ENCODE assay signal across 9 cellular contexts in the genomic region with DNA sequence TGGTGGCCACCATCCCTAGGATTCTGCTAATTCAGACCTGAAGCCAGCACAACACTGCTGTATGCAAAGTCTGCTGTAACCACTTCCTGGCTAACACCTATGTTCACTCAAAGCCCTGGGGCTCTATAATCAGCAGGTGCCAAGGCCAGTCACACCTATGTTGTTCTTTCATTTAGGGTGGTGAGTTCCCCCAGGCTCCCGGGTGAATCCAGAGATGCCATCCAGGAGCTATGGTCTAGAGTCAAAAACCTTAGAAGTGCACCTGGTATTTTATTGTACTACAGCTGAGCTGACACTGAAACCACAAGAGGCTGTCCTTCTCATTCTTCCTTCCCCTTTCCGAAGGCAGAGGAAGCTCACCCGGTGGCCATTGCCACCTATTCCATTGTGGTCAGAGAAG. TPM values are rescaled to one million over a fixed set of nuclear protein-coding genes. Genes with fewer than 3 reads are reported as not detected.
DNase-seq lines count a peak whose midpoint lies in the region; ATAC-seq and TF ChIP-seq lines count a peak whose summit lies in the region.
"Had no signal": no experiment of that assay in that cellular context is flagged by ENCODE, and none has a peak within 500 bp of the region (broad histone marks: within the 10 kb centered on the region; RNA-seq: fewer than 3 reads in every experiment).

No MANE protein-coding gene starts in this region.

- no peak for TF ChIP-seq POLR2A in prostate gland (IDR thresholded peaks at IDR 0.05)

- DNase-seq in NCI-H748 (lab: John Stamatoyannopoulos, UW; ENCODE audit: unreplicated experiment) (peak; percentile 16), NCI-H748 treated with DMSO at 0.1 percent for 48 hours (lab: John Stamatoyannopoulos, UW) (no peak), NCI-H345 (lab: John Stamatoyannopoulos, UW) (peak; percentile 73), prostate gland (ENCODE audit: low spot score) (no peak), aorta (no peak), G401 (ENCODE audit: low spot score) (no peak)
- peak in 6 of 9 donors; percentile 8 to 33 (median 25) for DNase-seq in naive thymus-derived CD4-positive, alpha-beta T cell

- WGBS in prostate gland, result 80% methylated on average over 3 of the region's 3 CpGs
- WGBS in aorta, 2 donors, result 88 to 92% methylated on average over 3 of the region's 3 CpGs

- intact Hi-C loops in naive thymus-derived CD4-positive, alpha-beta T cell (cut with micrococcal nuclease), result loop anchor here (1.0 to 5.0 kb wide), 3 partner anchors 10 to 64 kb away; partner anchors contain the start of gene CCDC141 (in 1 of the 2)
- intact Hi-C loops in prostate gland (cut with DNase I) (no loop called here), aorta (cut with DNase I) (no loop called here)

- peak overlapping the region; percentile 27 for H3K4me3 ChIP-seq in naive thymus-derived CD4-positive, alpha-beta T cell (ENCODE audit: low read length)
- no peak overlapping the region for H3K4me3 ChIP-seq in prostate gland
- H3K4me3 ChIP-seq in aorta (ENCODE audit: low read length in 2 of 2), result no peak overlapping the region

- H3K27me3 Mint-ChIP-seq in naive thymus-derived CD4-positive, alpha-beta T cell, result no peaks in the 10 kb centered on the region

- no peak overlapping the region for H3K27ac ChIP-seq in naive thymus-derived CD4-positive, alpha-beta T cell (ENCODE audit: low read depth, low read length)
- H3K27ac ChIP-seq in prostate gland (no peak overlapping the region), aorta (ENCODE audit: low read depth in 1 of 2, low read length in 2 of 2) (no peak overlapping the region)
- H3K27ac ChIP-seq: epithelial cell of prostate had no signal

- no peak for TF ChIP-seq CTCF in prostate gland (IDR thresholded peaks at IDR 0.05)

- H3K4me1 Mint-ChIP-seq in naive thymus-derived CD4-positive, alpha-beta T cell, result peaks cover 7 to 34% (median 21%) of the 10 kb centered on the region in 7 donors

- ATAC-seq in HG02610 (IDR thresholded peaks at IDR 0.05; ENCODE audit: unreplicated experiment) (peak; percentile 99), aorta (ENCODE audit: low FRiP score) (no peak)
- ATAC-seq in naive thymus-derived CD4-positive, alpha-beta T cell, result peak; percentile 65

- no peaks in the 10 kb centered on the region for H3K27me3 ChIP-seq in naive thymus-derived CD4-positive, alpha-beta T cell (ENCODE audit: control insufficient read depth in 2 of 2, insufficient read depth in 2 of 2, low read length in 2 of 2)
- no peaks in the 10 kb centered on the region for H3K27me3 ChIP-seq in prostate gland (replicated peaks; ENCODE audit: insufficient read depth)
- H3K27me3 ChIP-seq in aorta (ENCODE audit: control insufficient read depth in 1 of 2, insufficient read depth in 2 of 2, low read length in 1 of 2), result no peaks in the 10 kb centered on the region

- POLR2A ChIA-PET in naive thymus-derived CD4-positive, alpha-beta T cell (lab: Charles Lee), result no interaction called here

- in situ Hi-C loops in G401 (cut with HindIII; ENCODE audit: low sequenced_read_pairs), result no loop called here

- H3K4me1 ChIP-seq in naive thymus-derived CD4-positive, alpha-beta T cell (ENCODE audit: control insufficient read depth in 2 of 2, insufficient read depth in 2 of 2, low read length in 2 of 2), result peaks cover 9 to 14% of the 10 kb centered on the region in 2 donors
- H3K4me1 ChIP-seq in prostate gland (replicated peaks) (no peaks in the 10 kb centered on the region), aorta (ENCODE audit: control insufficient read depth in 1 of 2, insufficient read depth in 2 of 2, low read length in 2 of 2) (no peaks in the 10 kb centered on the region)

- H3K27ac Mint-ChIP-seq in naive thymus-derived CD4-positive, alpha-beta T cell, result peak overlapping the region in 8 of 9 donors; percentile 3 to 77 (median 31)

- peaks cover 0 to 9% (median 0%) of the 10 kb centered on the region in 5 donors for H3K36me3 Mint-ChIP-seq in naive thymus-derived CD4-positive, alpha-beta T cell

- CTCF ChIA-PET in naive thymus-derived CD4-positive, alpha-beta T cell (lab: Charles Lee), result interaction anchor here (1.1 kb wide), 1 partner anchor 10 kb away, joined by 3 read pairs; no protein-coding TSS in a partner anchor

- no peaks in the 10 kb centered on the region for H3K36me3 ChIP-seq in naive thymus-derived CD4-positive, alpha-beta T cell (ENCODE audit: control insufficient read depth in 2 of 3, insufficient read depth in 3 of 3, low read length in 3 of 3)
- H3K36me3 ChIP-seq in prostate gland (no peaks in the 10 kb centered on the region), aorta (ENCODE audit: control insufficient read depth in 1 of 2, insufficient read depth in 2 of 2, low read length in 1 of 2) (no peaks in the 10 kb centered on the region)

- H3K4me3 Mint-ChIP-seq in naive thymus-derived CD4-positive, alpha-beta T cell, result peak overlapping the region; percentile 3 to 64 (median 26)

- H3K9me3 Mint-ChIP-seq in naive thymus-derived CD4-positive, alpha-beta T cell, result peaks cover 0 to 14% (median 5%) of the 10 kb centered on the region in 11 donors

- no peaks in the 10 kb centered on the region for H3K9me3 ChIP-seq in naive thymus-derived CD4-positive, alpha-beta T cell (ENCODE audit: control insufficient read depth in 2 of 3, low read length in 3 of 3)
- H3K9me3 ChIP-seq in prostate gland (no peaks in the 10 kb centered on the region), aorta (ENCODE audit: control insufficient read depth, low read length) (peaks cover 4% of the 10 kb centered on the region)

RNA-seq across cellular contexts. Expression of gene CCDC141, which starts 46.2 kb away (rescaled TPM):
- 10 to 100 TPM; 11.6 to 39.2 (median 35.1) TPM for total RNA-seq in naive thymus-derived CD4-positive, alpha-beta T cell
- polyA plus RNA-seq in naive thymus-derived CD4-positive, alpha-beta T cell, result 10 to 100 TPM in 1 of 2 donors, 1 to 10 TPM in 1; 8.2 to 16.7 TPM
- total RNA-seq in prostate gland (1 to 10 TPM in 1 of 2 donors, under 1 TPM in 1; 0.32 to 8.6 TPM), aorta (10 to 100 TPM in 1 of 2 donors, 1 to 10 TPM in 1; 3.9 to 28.3 TPM)
- under 1 TPM; 0.13 TPM for polyA plus RNA-seq in aorta
- 0.20 and 1.2 TPM in 2 replicates for total RNA-seq in G401 (2014; rRNA removed; shearing (Covaris generic))

Comparison
In these comparisons a context has a peak if more than half of its experiments do, and no peak if none do; other contexts are left out.
1. DNase-seq: peak in NCI-H748 (single experiment), NCI-H345 (single experiment) and naive thymus-derived CD4-positive, alpha-beta T cell (6 of 9); none in NCI-H748 treated with DMSO at 0.1 percent for 48 hours (single experiment), prostate gland (single experiment), aorta (0 of 2) and G401 (single experiment).
2. intact Hi-C loops: an anchor here in naive thymus-derived CD4-positive, alpha-beta T cell (1.0 to 5.0 kb wide); none called in prostate gland and aorta.